Comparison of ENCODE assay signal across 25 cellular contexts in the genomic region with DNA sequence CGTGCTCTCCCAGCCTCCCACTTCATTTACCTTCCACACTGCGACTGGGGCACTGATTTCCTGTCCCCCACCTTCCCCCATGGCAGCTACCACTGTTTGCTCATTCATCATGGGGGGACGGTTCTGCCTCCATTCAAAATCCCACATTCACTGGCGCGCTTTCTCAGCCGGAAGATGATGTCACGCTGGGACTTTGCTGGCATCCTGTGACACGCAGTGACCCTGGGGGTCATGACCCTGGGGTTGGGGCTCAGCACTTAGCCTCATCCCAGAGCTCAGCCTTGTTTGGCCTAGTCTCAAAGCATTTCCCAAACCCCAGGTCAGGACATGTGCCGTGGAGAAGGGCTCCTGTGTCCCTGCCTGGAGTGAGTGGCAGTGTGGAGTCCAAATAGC.
"Had no signal": no experiment of that assay in that cellular context is flagged by ENCODE, and none has a peak within 500 bp of the region (broad histone marks: within the 10 kb centered on the region; RNA-seq: fewer than 3 reads in every experiment).

No MANE protein-coding gene starts in this region.

- H3K9me3 ChIP-seq: adrenal gland, Peyer's patch had no signal

- H3K4me1 Mint-ChIP-seq: activated B cell treated with CpG ODN at 0.5 μM for 24 hours had no signal

- H3K27ac Mint-ChIP-seq: activated B cell treated with CpG ODN at 0.5 μM for 24 hours; activated CD4-positive, alpha-beta memory T cell treated with anti-CD3 and anti-CD28 coated beads for 36 hours; activated T-helper 2 cell treated with anti-CD3 and anti-CD28 coated beads, Interferon-gamma antibody, Interleukin-2, Interleukin-4, amounts not matched to agents 10 μg/mL and 5 μg/mL and 100 μg/mL, durations not matched to agents 14 hours and 24 hours and 36 hours had no signal

- H3K4me3 ChIP-seq: adrenal gland, Peyer's patch had no signal

- H3K4me1 ChIP-seq: adrenal gland, Peyer's patch had no signal

- H3K9ac ChIP-seq: KMS-11 had no signal

- H3K36me3 ChIP-seq: adrenal gland, Peyer's patch had no signal

- H3K27me3 ChIP-seq: adrenal gland, Peyer's patch had no signal

- H3K9me3 Mint-ChIP-seq: activated B cell treated with CpG ODN at 0.5 μM for 24 hours; activated CD4-positive, alpha-beta memory T cell treated with anti-CD3 and anti-CD28 coated beads for 36 hours; activated CD4-positive, alpha-beta T cell treated with anti-CD3 and anti-CD28 coated beads, Interleukin-2, amount 10 ng/mL, durations not matched to agents 24 days and 14 days; activated naive CD4-positive, alpha-beta T cell treated with anti-CD3 and anti-CD28 coated beads, Interleukin-2, amount 10 ng/mL, durations not matched to agents 7 days and 5 days; activated naive CD8-positive, alpha-beta T cell treated with anti-CD3 and anti-CD28 coated beads, Interleukin-2, amount 10 ng/mL, durations not matched to agents 7 days and 5 days; activated T-helper 2 cell treated with anti-CD3 and anti-CD28 coated beads, Interferon-gamma antibody, Interleukin-2, Interleukin-4, amounts not matched to agents 10 μg/mL and 5 μg/mL and 100 μg/mL, durations not matched to agents 14 hours and 24 hours and 36 hours; T-helper 1 cell treated with Interleukin-12 subunit alpha and Interleukin-12 subunit beta and Interleukin-4 antibody, amounts not matched to agents 30 μg/mL and 1 μg/mL, for 36 hours had no signal

- H3K27ac ChIP-seq: adrenal gland, KMS-11, Peyer's patch, RWPE1 had no signal

- H3K4me2 ChIP-seq: KMS-11 had no signal

- H3K27me3 Mint-ChIP-seq: activated B cell treated with CpG ODN at 0.5 μM for 24 hours; activated CD4-positive, alpha-beta memory T cell treated with anti-CD3 and anti-CD28 coated beads for 36 hours; activated CD4-positive, alpha-beta T cell treated with anti-CD3 and anti-CD28 coated beads, Interleukin-2, amount 10 ng/mL, durations not matched to agents 24 days and 14 days; activated naive CD4-positive, alpha-beta T cell treated with anti-CD3 and anti-CD28 coated beads, Interleukin-2, amount 10 ng/mL, durations not matched to agents 7 days and 5 days; activated naive CD8-positive, alpha-beta T cell treated with anti-CD3 and anti-CD28 coated beads, Interleukin-2, amount 10 ng/mL, durations not matched to agents 7 days and 5 days had no signal

- DNase-seq: activated B cell treated with CpG ODN at 0.5 μM for 24 hours; activated CD4-positive, alpha-beta memory T cell treated with anti-CD3 and anti-CD28 coated beads for 36 hours; activated CD4-positive, alpha-beta T cell treated with anti-CD3 and anti-CD28 coated beads for 1 hour; activated CD4-positive, alpha-beta T cell treated with anti-CD3 and anti-CD28 coated beads, Interleukin-2, amount 10 ng/mL, durations not matched to agents 24 days and 14 days; activated CD8-positive, alpha-beta memory T cell treated with anti-CD3 and anti-CD28 coated beads for 24 hours; activated gamma-delta T cell treated with Interleukin-2 at 50 U/mL for 16 hours; activated naive CD4-positive, alpha-beta T cell treated with anti-CD3 and anti-CD28 coated beads, Interleukin-2, amount 10 ng/mL, durations not matched to agents 7 days and 5 days; activated naive CD8-positive, alpha-beta T cell treated with anti-CD3 and anti-CD28 coated beads, Interleukin-2, amount 10 ng/mL, durations not matched to agents 7 days and 5 days; activated T-cell treated with anti-CD3 and anti-CD28 coated beads, Interleukin-2, amount 50 U/mL, for 48 hours; adrenal gland; anterior cingulate cortex; NCI-H1092; NCI-H1417; NCI-H1930; NCI-H2171 treated with DMSO at 0.1 percent for 48 hours; NCI-H226; NCI-H526; NK-92 treated with Interleukin-12 subunit alpha and Interleukin-12 subunit beta, amount 100 ng/mL, for 24 hours; OCI-M1; Peyer's patch; SHP77 had no signal

- H3K4me3 Mint-ChIP-seq: activated B cell treated with CpG ODN at 0.5 μM for 24 hours; activated CD4-positive, alpha-beta memory T cell treated with anti-CD3 and anti-CD28 coated beads for 36 hours; activated CD4-positive, alpha-beta T cell treated with anti-CD3 and anti-CD28 coated beads, Interleukin-2, amount 10 ng/mL, durations not matched to agents 24 days and 14 days; activated naive CD4-positive, alpha-beta T cell treated with anti-CD3 and anti-CD28 coated beads, Interleukin-2, amount 10 ng/mL, durations not matched to agents 7 days and 5 days; activated naive CD8-positive, alpha-beta T cell treated with anti-CD3 and anti-CD28 coated beads, Interleukin-2, amount 10 ng/mL, durations not matched to agents 7 days and 5 days; T-helper 1 cell treated with Interleukin-12 subunit alpha and Interleukin-12 subunit beta and Interleukin-4 antibody, amounts not matched to agents 30 μg/mL and 1 μg/mL, for 36 hours had no signal
